6 cellular contexts compared by ENCODE assay signal in genomic region chr7:151056286-151057037, GRCh38. TPM values are rescaled to one million over a fixed set of nuclear protein-coding genes. Genes with fewer than 3 reads are reported as not detected.
DNase-seq lines count a peak whose midpoint lies in the region; ATAC-seq and TF ChIP-seq lines count a peak whose summit lies in the region.

No MANE protein-coding gene starts in this region.

- no peak for TF ChIP-seq CTCF in ascending aorta (IDR thresholded peaks at IDR 0.05)

- peak overlapping the region; percentile 42 to 99 (median 93) for H3K4me3 Mint-ChIP-seq in naive thymus-derived CD4-positive, alpha-beta T cell

- H3K27me3 ChIP-seq in HAP-1 (ENCODE audit: low read depth), result no peaks in the 10 kb centered on the region
- H3K27me3 ChIP-seq in ascending aorta, result no peaks in the 10 kb centered on the region
- no peaks in the 10 kb centered on the region for H3K27me3 ChIP-seq in naive thymus-derived CD4-positive, alpha-beta T cell (ENCODE audit: control insufficient read depth in 2 of 2, insufficient read depth in 2 of 2, low read length in 2 of 2)

- DNase-seq in HAP-1 (ENCODE audit: low spot score in 2 of 2) (no peak), ascending aorta (ENCODE audit: low spot score in 2 of 2) (no peak), NCI-H146 (lab: John Stamatoyannopoulos, UW) (no peak)
- DNase-seq in naive thymus-derived CD4-positive, alpha-beta T cell, result no peak

- peaks cover 18% of the 10 kb centered on the region for H3K4me1 ChIP-seq in HAP-1
- H3K4me1 ChIP-seq in ascending aorta, result peaks cover 14 to 28% of the 10 kb centered on the region in 2 donors
- peaks cover 25 to 32% of the 10 kb centered on the region in 2 donors for H3K4me1 ChIP-seq in naive thymus-derived CD4-positive, alpha-beta T cell (ENCODE audit: control insufficient read depth in 2 of 2, insufficient read depth in 2 of 2, low read length in 2 of 2)

- peak overlapping the region in 1 of 9 donors; percentile 14 for H3K27ac Mint-ChIP-seq in naive thymus-derived CD4-positive, alpha-beta T cell

- H3K27ac ChIP-seq in ascending aorta, result no peak overlapping the region
- no peak overlapping the region for H3K27ac ChIP-seq in naive thymus-derived CD4-positive, alpha-beta T cell (ENCODE audit: low read depth, low read length)

- H3K9me3 ChIP-seq in HAP-1 (no peaks in the 10 kb centered on the region), ascending aorta (no peaks in the 10 kb centered on the region)
- H3K9me3 ChIP-seq in naive thymus-derived CD4-positive, alpha-beta T cell (ENCODE audit: control insufficient read depth in 2 of 3, low read length in 3 of 3), result no peaks in the 10 kb centered on the region

- H3K4me1 Mint-ChIP-seq in naive thymus-derived CD4-positive, alpha-beta T cell, result peaks cover 26 to 47% (median 40%) of the 10 kb centered on the region in 7 donors

- intact Hi-C loops in ascending aorta (cut with DNase I), result loop anchor here (2.0 kb wide), 1 partner anchor 18 kb away; no protein-coding TSS in a partner anchor
- intact Hi-C loops in naive thymus-derived CD4-positive, alpha-beta T cell (cut with micrococcal nuclease), result loop anchor here (5.0 kb wide), 4 partner anchors 36 to 576 kb away; no protein-coding TSS in a partner anchor

- in situ Hi-C loops in HAP-1 (cut with MboI; ENCODE audit: low sequenced_read_pairs), result no loop called here

- peak overlapping the region; percentile 88 for H3K4me3 ChIP-seq in HAP-1
- peak overlapping the region; percentile 52 to 92 for H3K4me3 ChIP-seq in ascending aorta
- no peak overlapping the region for H3K4me3 ChIP-seq in naive thymus-derived CD4-positive, alpha-beta T cell (ENCODE audit: low read length)

- H3K36me3 Mint-ChIP-seq in naive thymus-derived CD4-positive, alpha-beta T cell, result peaks cover 0 to 5% (median 4%) of the 10 kb centered on the region in 5 donors

- no peaks in the 10 kb centered on the region; the same call in 1 of the 2 replicates for H3K36me3 ChIP-seq in HAP-1 (replicated peaks)
- H3K36me3 ChIP-seq in ascending aorta, result no peaks in the 10 kb centered on the region
- H3K36me3 ChIP-seq in naive thymus-derived CD4-positive, alpha-beta T cell (ENCODE audit: control insufficient read depth in 2 of 3, insufficient read depth in 3 of 3, low read length in 3 of 3), result no peaks in the 10 kb centered on the region

- H3K27me3 Mint-ChIP-seq in naive thymus-derived CD4-positive, alpha-beta T cell, result peaks cover 0 to 4% (median 0%) of the 10 kb centered on the region in 5 donors

- H3K9me3 Mint-ChIP-seq in naive thymus-derived CD4-positive, alpha-beta T cell, result peaks cover 0 to 1% (median 0%) of the 10 kb centered on the region in 11 donors

- CTCF ChIA-PET in naive thymus-derived CD4-positive, alpha-beta T cell (lab: Charles Lee), result interaction anchor here (0.6 to 1.1 kb wide), 2 partner anchors 28 to 202 kb away, joined by 3 to 5 read pairs; partner anchors contain the start of gene ABCB8

- POLR2A ChIA-PET in naive thymus-derived CD4-positive, alpha-beta T cell (lab: Charles Lee), result interaction anchor here (1.0 to 2.7 kb wide), 3 partner anchors 28 to 38 kb away, joined by 3 to 10 read pairs (median 6); partner anchors contain the start of gene ABCB8

- ATAC-seq in naive thymus-derived CD4-positive, alpha-beta T cell, result no peak
- ATAC-seq in GM19035 (IDR thresholded peaks at IDR 0.05; ENCODE audit: unreplicated experiment) (no peak), HG03045 (IDR thresholded peaks at IDR 0.05; ENCODE audit: unreplicated experiment) (no peak)

RNA-seq across cellular contexts. Expression of gene CDK5, which starts 1.2 kb away (rescaled TPM):
- total RNA-seq in ascending aorta, result 15.8 TPM
- 10 to 100 TPM in 1 of 5 experiments, 1 to 10 TPM in 4; 4.2 to 20.2 (median 5.6) TPM for total RNA-seq in naive thymus-derived CD4-positive, alpha-beta T cell
- polyA plus RNA-seq in naive thymus-derived CD4-positive, alpha-beta T cell, result 1 to 10 TPM; 7.7 to 9.1 TPM

RNA-seq across cellular contexts. Expression of gene SLC4A2, which starts 2.9 kb away (rescaled TPM):
- 390 TPM for total RNA-seq in ascending aorta
- total RNA-seq in naive thymus-derived CD4-positive, alpha-beta T cell, result 100 to 1,000 TPM in 1 of 5 experiments, 10 to 100 TPM in 4; 38.7 to 125 (median 65.9) TPM
- polyA plus RNA-seq in naive thymus-derived CD4-positive, alpha-beta T cell, result 10 to 100 TPM in 1 of 2 donors, 1 to 10 TPM in 1; 7.9 to 12.1 TPM

RNA-seq across cellular contexts. Expression of gene ASIC3, which starts 8.1 kb away (rescaled TPM):
- not detected for total RNA-seq in ascending aorta
- 10 to 100 TPM in 4 of 5 experiments, 1 to 10 TPM in 1; 6.7 to 17.7 (median 13.7) TPM for total RNA-seq in naive thymus-derived CD4-positive, alpha-beta T cell
- not detected for polyA plus RNA-seq in naive thymus-derived CD4-positive, alpha-beta T cell

RNA-seq across cellular contexts. Expression of gene FASTK, which starts 24.1 kb away (rescaled TPM):
- total RNA-seq in ascending aorta, result 121 TPM
- 100 to 1,000 TPM in 3 of 5 experiments, 10 to 100 TPM in 2; 94.1 to 136 (median 101) TPM for total RNA-seq in naive thymus-derived CD4-positive, alpha-beta T cell
- polyA plus RNA-seq in naive thymus-derived CD4-positive, alpha-beta T cell, result 10 to 100 TPM; 49.6 to 69.4 TPM

RNA-seq across cellular contexts. Expression of gene TMUB1, which starts 26.8 kb away (rescaled TPM):
- 143 TPM for total RNA-seq in ascending aorta
- total RNA-seq in naive thymus-derived CD4-positive, alpha-beta T cell, result 10 to 100 TPM; 39.5 to 61.2 (median 42.2) TPM
- polyA plus RNA-seq in naive thymus-derived CD4-positive, alpha-beta T cell, result 10 to 100 TPM; 36.0 to 53.6 TPM
